9 cellular contexts compared by ENCODE assay signal in the genomic region with DNA sequence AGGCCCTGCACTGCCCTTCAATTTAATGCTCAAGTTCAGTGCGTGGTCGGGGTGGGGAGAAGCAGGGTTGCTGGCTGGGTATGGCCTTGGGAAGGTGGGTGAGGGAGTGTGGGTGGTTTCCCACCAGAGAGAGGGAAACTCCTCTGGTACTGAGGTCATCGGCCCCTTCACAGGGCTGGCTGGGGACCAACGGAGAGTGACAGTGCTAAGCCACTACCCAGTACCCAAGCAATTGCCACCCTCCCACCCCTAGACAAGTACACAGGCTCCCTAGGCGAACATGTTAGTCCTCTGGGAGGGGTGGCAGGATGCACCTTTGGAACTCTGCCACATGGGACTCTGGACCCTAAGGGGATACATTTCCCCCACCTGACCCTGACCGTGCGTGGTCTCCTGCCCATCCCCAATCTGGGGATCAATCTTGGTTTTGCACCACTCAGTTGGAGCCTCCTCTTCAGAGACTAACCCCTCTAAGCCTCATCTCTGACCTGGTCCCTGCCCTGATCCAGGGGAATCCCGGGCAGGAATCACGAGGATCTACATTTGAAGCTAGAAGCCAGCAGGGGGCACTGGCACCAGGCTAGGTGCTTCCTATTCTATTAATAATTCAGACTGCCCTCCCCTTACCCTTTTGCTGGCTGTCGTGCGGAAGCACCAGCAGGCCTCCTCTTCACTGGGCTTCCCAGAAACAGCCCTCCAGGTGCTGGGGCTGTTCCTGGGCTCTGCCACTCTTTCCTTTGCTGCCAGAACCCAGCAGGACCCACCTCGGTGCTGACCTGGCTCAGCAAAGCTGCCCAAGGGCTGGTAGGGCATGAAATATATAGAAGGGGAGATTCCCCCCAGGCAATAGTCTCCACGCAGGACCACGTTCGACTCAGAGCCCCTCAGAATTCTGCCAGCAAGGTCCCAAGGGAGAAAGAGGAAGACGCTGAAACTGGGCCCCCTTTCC.
A peak's percentile ranks its signal among the peaks of the same experiment; 100 is the strongest.
DNase-seq lines count a peak whose midpoint lies in the region; ATAC-seq lines count a peak whose summit lies in the region.
"Had no signal": no experiment of that assay in that cellular context is flagged by ENCODE, and none has a peak within 500 bp of the region (broad histone marks: within the 10 kb centered on the region; RNA-seq: fewer than 3 reads in every experiment).

No MANE protein-coding gene starts in this region.

- H3K27me3 ChIP-seq in neuronal stem cell (ENCODE audit: control insufficient read depth in 3 of 3, insufficient read depth in 3 of 3, low read depth in 1 of 3, low read length in 3 of 3) = no peaks in the 10 kb centered on the region

- H3K23ac ChIP-seq in neuronal stem cell (ENCODE audit: low read depth, low read length, poor library complexity) = no peak overlapping the region

- H3K4me1 ChIP-seq in neuronal stem cell (ENCODE audit: control insufficient read depth in 2 of 2, insufficient read depth in 1 of 2, low read depth in 1 of 2, low read length in 2 of 2) = peaks cover 16 to 18% of the 10 kb centered on the region in 2 donors

- H2BK5ac ChIP-seq in neuronal stem cell (ENCODE audit: low read length) = no peak overlapping the region

- no peak overlapping the region for H3K4me2 ChIP-seq in neuronal stem cell (ENCODE audit: insufficient read depth, low read length, poor library complexity, severe bottlenecking)

- no peak overlapping the region for H2AFZ ChIP-seq in neuronal stem cell (ENCODE audit: low read length)

- H3K4me3 ChIP-seq in neuronal stem cell (ENCODE audit: low read length in 2 of 2) = no peak overlapping the region
- H3K4me3 ChIP-seq: mucosa of descending colon had no signal

- H3K14ac ChIP-seq in neuronal stem cell (ENCODE audit: low read length) = peak overlapping the region; percentile 5

- WGBS in neuronal stem cell (ENCODE audit: extremely low coverage in 2 of 2, insufficient read length in 2 of 2, insufficient replicate concordance in 1 of 2), 2 donors = no CpG with 5 or more reads among the region's 16 CpGs

- no peak overlapping the region for H3K4ac ChIP-seq in neuronal stem cell (ENCODE audit: low read length)

- H4K91ac ChIP-seq in neuronal stem cell (ENCODE audit: low read depth, low read length, poor library complexity) = no peak overlapping the region

- no peaks in the 10 kb centered on the region for H3K36me3 ChIP-seq in neuronal stem cell (replicated peaks in 1 of 2; ENCODE audit: control insufficient read depth in 2 of 2, insufficient read depth in 2 of 2, low read length in 2 of 2)

- no peaks in the 10 kb centered on the region for H3K79me1 ChIP-seq in neuronal stem cell (ENCODE audit: low read depth, low read length)

- H3K18ac ChIP-seq in neuronal stem cell (ENCODE audit: low read length) = peak overlapping the region; percentile 21

- H3K27ac ChIP-seq in neuronal stem cell (replicated peaks; ENCODE audit: low read length) = no peak overlapping the region

- no peak overlapping the region for H2BK15ac ChIP-seq in neuronal stem cell (ENCODE audit: low read length)

- peak overlapping the region; percentile 25 for H2BK12ac ChIP-seq in neuronal stem cell (ENCODE audit: low read length)

- H3K9ac ChIP-seq in neuronal stem cell (ENCODE audit: low read depth, low read length, poor library complexity) = no peak overlapping the region

- H3K9me3 ChIP-seq in neuronal stem cell (replicated peaks in 1 of 2; ENCODE audit: control insufficient read depth in 2 of 2, insufficient read depth in 1 of 2, low read depth in 1 of 2, low read length in 2 of 2) = no peaks in the 10 kb centered on the region
- H3K9me3 ChIP-seq: mucosa of descending colon had no signal

- no peak overlapping the region for H4K8ac ChIP-seq in neuronal stem cell (ENCODE audit: low read depth, low read length)

- H2BK120ac ChIP-seq in neuronal stem cell (ENCODE audit: low read depth, low read length) = no peak overlapping the region

- peak overlapping the region; percentile 4 for H2AK5ac ChIP-seq in neuronal stem cell (ENCODE audit: low read depth, low read length)

- ATAC-seq in GM21390 (IDR thresholded peaks at IDR 0.05; ENCODE audit: unreplicated experiment) = no peak
- ATAC-seq: mucosa of descending colon had no signal

- DNase-seq in ELF-1 (ENCODE audit: low read depth, low spot score) (peak; percentile 52), NCI-H1694 (lab: John Stamatoyannopoulos, UW) (peak; percentile 80), dermis microvascular lymphatic vessel endothelial cell (ENCODE audit: low read depth in 2 of 2) (peak; percentile 43 to 59), neuronal stem cell (ENCODE audit: low spot score) (no peak), putamen (ENCODE audit: low spot score) (no peak), dedifferentiated amniotic fluid mesenchymal stem cell (ENCODE audit: extremely low spot score) (no peak)
- no peak for DNase-seq in stimulated activated CD4-positive, alpha-beta T cell treated with anti-CD3 and anti-CD28 coated beads, Interleukin-15, amount 100 ng/mL, for 24 hours

Comparison
In these comparisons a context has a peak if more than half of its experiments do, and no peak if none do; other contexts are left out.
1. DNase-seq: peak in ELF-1 (single experiment), NCI-H1694 (single experiment) and dermis microvascular lymphatic vessel endothelial cell (2 of 2); none in neuronal stem cell (single experiment), putamen (single experiment), stimulated activated CD4-positive, alpha-beta T cell treated with anti-CD3 and anti-CD28 coated beads, Interleukin-15, amount 100 ng/mL, for 24 hours (single experiment) and dedifferentiated amniotic fluid mesenchymal stem cell (single experiment).